Comparison of ENCODE assay signal across 10 cellular contexts in the genomic region with DNA sequence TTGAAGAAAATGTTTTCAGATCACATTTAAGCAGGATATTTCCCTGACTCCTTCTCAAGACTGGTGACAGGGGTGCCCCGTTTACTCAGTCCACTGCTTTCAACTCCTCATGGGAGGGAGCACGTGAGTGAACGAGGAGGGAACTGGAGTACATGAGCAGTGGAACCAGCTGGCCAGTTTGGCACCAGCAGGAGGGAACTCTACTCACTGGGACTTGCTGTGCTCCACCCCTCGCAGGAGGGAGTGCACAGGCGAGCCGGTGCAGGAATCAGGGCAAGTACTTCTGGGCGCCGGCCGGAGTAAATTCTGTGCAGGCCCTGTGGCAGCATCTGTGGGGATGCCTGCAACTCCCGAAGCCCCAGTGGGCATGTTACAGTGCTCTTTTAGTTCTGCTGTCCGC.
A peak's percentile ranks its signal among the peaks of the same experiment; 100 is the strongest.
DNase-seq lines count a peak whose midpoint lies in the region; TF ChIP-seq lines count a peak whose summit lies in the region.
"Had no signal": no experiment of that assay in that cellular context is flagged by ENCODE, and none has a peak within 500 bp of the region (broad histone marks: within the 10 kb centered on the region; RNA-seq: fewer than 3 reads in every experiment).

No MANE protein-coding gene starts in this region.

- no peak overlapping the region for H3K4me2 ChIP-seq in hepatocyte
- H3K4me2 ChIP-seq: SK-N-SH had no signal

- no peaks in the 10 kb centered on the region for H3K36me3 ChIP-seq in hepatocyte (replicated peaks; ENCODE audit: insufficient read depth, low read depth)

- no peaks in the 10 kb centered on the region for H3K4me1 ChIP-seq in hepatocyte (ENCODE audit: insufficient read depth)

- TF ChIP-seq CTCF in RWPE1 (conservative IDR thresholded peaks at IDR 0.05; ENCODE audit: low read depth) (no peak), hepatocyte (IDR thresholded peaks at IDR 0.05; ENCODE audit: poor library complexity) (no peak)

- H3K9me3 ChIP-seq in hepatocyte (ENCODE audit: low read depth), result no peaks in the 10 kb centered on the region
- H3K9me3 ChIP-seq: SK-N-SH had no signal

- no peaks in the 10 kb centered on the region for H3K79me2 ChIP-seq in hepatocyte

- no peaks in the 10 kb centered on the region for H4K20me1 ChIP-seq in hepatocyte (ENCODE audit: insufficient read depth, poor library complexity, severe bottlenecking)

- no peak overlapping the region for H3K4me3 ChIP-seq in hepatocyte

- POLR2A ChIA-PET in RWPE1 (lab: Yijun Ruan, JAX; ENCODE audit: low non-redundant PET), result no interaction called here

- WGBS in hepatocyte (ENCODE audit: low lambda C conversion rate, missing lambda C conversion rate), result 68% methylated on average over 11 of the region's 11 CpGs

- no peaks in the 10 kb centered on the region for H3K9me2 ChIP-seq in hepatocyte (replicated peaks; ENCODE audit: insufficient read depth)
- H3K9me2 ChIP-seq: SK-N-SH had no signal

- no peaks in the 10 kb centered on the region for H3K27me3 ChIP-seq in hepatocyte

- H3K27ac ChIP-seq in RWPE1, result no peak overlapping the region
- H3K27ac ChIP-seq in hepatocyte, result no peak overlapping the region

- no peak overlapping the region for H2AFZ ChIP-seq in hepatocyte

- CTCF ChIA-PET in RWPE1 (lab: Yijun Ruan, JAX), result no interaction called here

- peak; percentile 25 for DNase-seq in H4 (ENCODE audit: low spot score)
- peak; percentile 87 for DNase-seq in NCI-H748 (lab: John Stamatoyannopoulos, UW; ENCODE audit: unreplicated experiment)
- DNase-seq in globus pallidus (ENCODE audit: low spot score), result peak; percentile 80
- DNase-seq in occipital lobe (lab: John Stamatoyannopoulos, UW), result peak; percentile 13
- DNase-seq in SIG-M5 treated with dmso at 0.1 percent for 504 hours (lab: John Stamatoyannopoulos, UW; ENCODE audit: unreplicated experiment), result no peak
- no peak for DNase-seq in RWPE1 (ENCODE audit: low spot score)
- DNase-seq in hepatocyte (ENCODE audit: low spot score), result no peak
- DNase-seq in DMS79 (lab: John Stamatoyannopoulos, UW), result no peak
- DNase-seq: activated naive CD4-positive, alpha-beta T cell treated with anti-CD3 and anti-CD28 coated beads, Interleukin-2, amount 50 U/mL, for 16 hours; SK-N-SH had no signal

Comparison
In these comparisons a context has a peak if more than half of its experiments do, and no peak if none do; other contexts are left out.
1. DNase-seq: peak in H4 (single experiment), NCI-H748 (single experiment), globus pallidus (single experiment) and occipital lobe (single experiment); none in SIG-M5 treated with dmso at 0.1 percent for 504 hours (single experiment), RWPE1 (single experiment), hepatocyte (single experiment) and DMS79 (single experiment).